28 cellular contexts compared by ENCODE assay signal in the genomic region with DNA sequence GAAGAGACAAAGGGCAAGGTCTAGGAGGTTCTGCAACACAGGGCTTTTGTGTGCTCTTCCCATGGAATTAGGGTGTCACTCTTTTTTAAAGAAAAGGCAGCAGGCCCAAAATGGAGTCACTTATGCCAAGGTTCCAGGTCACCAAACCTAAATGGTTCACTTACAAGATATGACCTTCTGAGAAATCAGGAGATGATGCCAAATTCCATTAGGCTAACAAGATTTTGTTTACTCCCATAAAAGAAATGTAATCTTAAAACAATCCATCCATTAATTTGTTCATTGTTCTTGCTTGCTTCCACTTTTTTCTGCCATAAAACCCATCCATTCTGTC.
"Had no signal": no experiment of that assay in that cellular context is flagged by ENCODE, and none has a peak within 500 bp of the region (broad histone marks: within the 10 kb centered on the region; RNA-seq: fewer than 3 reads in every experiment).

No MANE protein-coding gene starts in this region.

- H3K27me3 Mint-ChIP-seq: memory B cell; naive thymus-derived CD8-positive, alpha-beta T cell; stimulated activated naive B cell treated with anti-CD40 and anti-IgM and Interleukin-4, amounts not matched to agents 10 μg/mL and 1 μg/mL and 100 μg/mL, for 72 hours; stimulated activated naive CD8-positive, alpha-beta T cell treated with anti-CD3 and anti-CD28 coated beads, Interleukin-15, Interleukin-2, amounts not matched to agents 100 ng/mL and 50 ng/mL, for 24 hours had no signal

- ATAC-seq: naive thymus-derived CD8-positive, alpha-beta T cell; right cardiac atrium; sciatic nerve; stimulated activated naive B cell treated with anti-CD40 and anti-IgM and Interleukin-4, amounts not matched to agents 10 μg/mL and 1 μg/mL and 100 μg/mL, for 72 hours; upper lobe of right lung had no signal

- H3K36me3 Mint-ChIP-seq: memory B cell had no signal

- H3K9me3 Mint-ChIP-seq: memory B cell; naive thymus-derived CD8-positive, alpha-beta T cell; nephron; neural crest cell; stimulated activated naive B cell treated with anti-CD40 and anti-IgM and Interleukin-4, amounts not matched to agents 10 μg/mL and 1 μg/mL and 100 μg/mL, for 72 hours; stimulated activated naive CD8-positive, alpha-beta T cell treated with anti-CD3 and anti-CD28 coated beads, Interleukin-15, Interleukin-2, amounts not matched to agents 100 ng/mL and 50 ng/mL, for 24 hours had no signal

- FAIRE-seq: pancreas, urothelium cell line had no signal

- H3K36me3 ChIP-seq: left ventricle myocardium inferior, pancreas, prostate gland, suprapubic skin, thoracic aorta, tibial artery, upper lobe of right lung had no signal

- DNase-seq: islet precursor cell; left ventricle myocardium inferior; midbrain; naive thymus-derived CD8-positive, alpha-beta T cell; nucleus accumbens; pancreas; posterior cingulate gyrus; retina; right cardiac atrium; stimulated activated CD4-positive, alpha-beta T cell treated with anti-CD3 and anti-CD28 coated beads, Interleukin-12 subunit alpha, Interleukin-12 subunit beta, amount 100 ng/mL, for 4 hours; stimulated activated CD4-positive, alpha-beta T cell treated with anti-CD3 and anti-CD28 coated beads, Interleukin-15, amount 100 ng/mL, for 24 hours; stimulated activated CD4-positive, alpha-beta T cell treated with anti-CD3 and anti-CD28 coated beads, Interleukin-2, amount 100 ng/mL, for 24 hours; stimulated activated CD4-positive, alpha-beta T cell treated with anti-CD3 and anti-CD28 coated beads, Interleukin-4, amount 100 ng/mL, for 1 hour; stimulated activated naive B cell treated with anti-CD40 and anti-IgM and Interleukin-4, amounts not matched to agents 10 μg/mL and 1 μg/mL and 100 μg/mL, for 72 hours; tibial artery; trophoblast cell; upper lobe of right lung had no signal

- H3K4me3 ChIP-seq: left ventricle myocardium inferior, lung, pancreas, prostate gland, skin epidermis, suprapubic skin, thoracic aorta, tibial artery, upper lobe of right lung had no signal

- H3K4me1 ChIP-seq: left ventricle myocardium inferior, prostate gland, tibial artery, upper lobe of right lung had no signal

- H3K4me1 Mint-ChIP-seq: memory B cell; naive thymus-derived CD8-positive, alpha-beta T cell; nephron; neural crest cell; stimulated activated naive B cell treated with anti-CD40 and anti-IgM and Interleukin-4, amounts not matched to agents 10 μg/mL and 1 μg/mL and 100 μg/mL, for 72 hours had no signal

- H3K27me3 ChIP-seq: pancreas, suprapubic skin, tibial artery, upper lobe of right lung had no signal

- H3K27ac ChIP-seq: left ventricle myocardium inferior, pancreas, prostate gland, skin epidermis, suprapubic skin, thoracic aorta, tibial artery, upper lobe of right lung had no signal

- H3K9me3 ChIP-seq: left ventricle myocardium inferior, pancreas, prostate gland, suprapubic skin, thoracic aorta, tibial artery, upper lobe of right lung had no signal

- H3K4me3 Mint-ChIP-seq: memory B cell; naive thymus-derived CD8-positive, alpha-beta T cell; nephron; neural crest cell; stimulated activated naive B cell treated with anti-CD40 and anti-IgM and Interleukin-4, amounts not matched to agents 10 μg/mL and 1 μg/mL and 100 μg/mL, for 72 hours; stimulated activated naive CD8-positive, alpha-beta T cell treated with anti-CD3 and anti-CD28 coated beads, Interleukin-15, Interleukin-2, amounts not matched to agents 100 ng/mL and 50 ng/mL, for 24 hours had no signal

- H3K27ac Mint-ChIP-seq: memory B cell; naive thymus-derived CD8-positive, alpha-beta T cell; nephron; stimulated activated naive B cell treated with anti-CD40 and anti-IgM and Interleukin-4, amounts not matched to agents 10 μg/mL and 1 μg/mL and 100 μg/mL, for 72 hours; stimulated activated naive CD8-positive, alpha-beta T cell treated with anti-CD3 and anti-CD28 coated beads, Interleukin-15, Interleukin-2, amounts not matched to agents 100 ng/mL and 50 ng/mL, for 24 hours had no signal
